In genomic region chr10:5946419-5946775, GRCh38 we compare ENCODE assay signal across 8 cellular contexts. TPM values are rescaled to one million over a fixed set of nuclear protein-coding genes. Genes with fewer than 3 reads are reported as not detected.
A peak's percentile ranks its signal among the peaks of the same experiment; 100 is the strongest.
DNase-seq lines count a peak whose midpoint lies in the region; ATAC-seq and TF ChIP-seq lines count a peak whose summit lies in the region.
"Not testable (repeated sequence)": the region's sequence is repeated elsewhere in the genome, so short reads cannot be mapped to it uniquely, and the experiment has no call there.

No MANE protein-coding gene starts in this region.

- H3K79me2 ChIP-seq in parathyroid adenoma: not testable (repeated sequence)

- not testable (repeated sequence) for H3K9me3 Mint-ChIP-seq in activated naive CD4-positive, alpha-beta T cell treated with anti-CD3 and anti-CD28 coated beads, Interleukin-2, amount 50 U/mL, for 24 hours

- intact Hi-C loops in IMR-90 (cut with micrococcal nuclease) (loop anchor here (2.0 kb wide), 1 partner anchor 30 kb away; the partner anchor contains the start of gene IL15RA), heart left ventricle (cut with DNase I) (loop anchor here in 9 of 10 donors (5.0 to 10.0 kb wide), 5 partner anchors 68 to 141 kb away; partner anchors contain the start of gene RBM17 (in 6 of the 9))
- intact Hi-C loops in lower lobe of right lung (cut with DNase I); vagina (cut with DNase I): not testable (repeated sequence)

- in situ Hi-C loops in IMR-90 (cut with MboI; ENCODE audit: low sequenced_read_pairs): not testable (repeated sequence)

- H3K9ac ChIP-seq in IMR-90 (ENCODE audit: low read depth, low read length): peak overlapping the region; percentile 74
- not testable (repeated sequence) for H3K9ac ChIP-seq in parathyroid adenoma; stomach smooth muscle (ENCODE audit: low read length in 2 of 2)

- H2BK15ac ChIP-seq in IMR-90 (ENCODE audit: low read depth, low read length): peak overlapping the region; percentile 99

- peak overlapping the region; percentile 100 for H2BK120ac ChIP-seq in IMR-90 (ENCODE audit: low read depth, low read length)

- peak overlapping the region; percentile 92 for H2AK9ac ChIP-seq in IMR-90 (replicated peaks; ENCODE audit: low read depth, low read length, poor library complexity)

- not testable (repeated sequence) for H3K9me3 ChIP-seq in IMR-90 (ENCODE audit: control insufficient read depth, insufficient read depth, low read length); heart left ventricle; lower lobe of right lung; parathyroid adenoma (ENCODE audit: control insufficient read depth, low read length); stomach smooth muscle (ENCODE audit: control insufficient read depth in 2 of 2, low read length in 2 of 2); vagina

- H3K23ac ChIP-seq in IMR-90 (ENCODE audit: low read depth, low read length): peak overlapping the region; percentile 98

- peak overlapping the region; percentile 99 for H2AK5ac ChIP-seq in IMR-90 (ENCODE audit: low read depth, low read length)

- not testable (repeated sequence) for H3K4me3 ChIP-seq in IMR-90 (ENCODE audit: insufficient read depth, low read depth, low read length); lower lobe of right lung; parathyroid adenoma (ENCODE audit: low read depth, low read length); stomach smooth muscle (ENCODE audit: low read length in 2 of 2); vagina
- peak overlapping the region; percentile 56 for H3K4me3 ChIP-seq in coronary artery
- H3K4me3 ChIP-seq in heart left ventricle: peak overlapping the region in 2 of 12 donors; percentile 44 to 45

- not testable (repeated sequence) for ATAC-seq in IMR-90 (ENCODE audit: low read depth); heart left ventricle; lower lobe of right lung

- peak overlapping the region; percentile 87; the same call in 1 of the 2 replicates for H3K56ac ChIP-seq in IMR-90 (ENCODE audit: extremely low read depth, insufficient read depth, low read length)

- not testable (repeated sequence) for H3K36me3 Mint-ChIP-seq in activated naive CD4-positive, alpha-beta T cell treated with anti-CD3 and anti-CD28 coated beads, Interleukin-2, amount 50 U/mL, for 24 hours

- peak overlapping the region; percentile 99 for H3K4ac ChIP-seq in IMR-90 (ENCODE audit: low read depth, low read length)

- H4K91ac ChIP-seq in IMR-90 (ENCODE audit: insufficient read depth, low read depth, low read length): peak overlapping the region; percentile 99

- peak overlapping the region; percentile 96 for H4K5ac ChIP-seq in IMR-90 (ENCODE audit: low read depth, low read length)

- H3K4me1 ChIP-seq in IMR-90 (ENCODE audit: control insufficient read depth, insufficient read depth, low read length): peaks cover 34% of the 10 kb centered on the region
- H3K4me1 ChIP-seq in heart left ventricle: peaks cover 6 to 79% (median 56%) of the 10 kb centered on the region in 12 donors
- H3K4me1 ChIP-seq in lower lobe of right lung: peaks cover 87% of the 10 kb centered on the region
- not testable (repeated sequence) for H3K4me1 ChIP-seq in parathyroid adenoma
- H3K4me1 ChIP-seq in stomach smooth muscle (ENCODE audit: control insufficient read depth, insufficient read depth, low read length): peaks cover 30% of the 10 kb centered on the region
- H3K4me1 ChIP-seq in vagina: peaks cover 56% of the 10 kb centered on the region

- not testable (repeated sequence) for H3K27me3 Mint-ChIP-seq in activated naive CD4-positive, alpha-beta T cell treated with anti-CD3 and anti-CD28 coated beads, Interleukin-2, amount 50 U/mL, for 24 hours

- H3K4me3 Mint-ChIP-seq in activated naive CD4-positive, alpha-beta T cell treated with anti-CD3 and anti-CD28 coated beads, Interleukin-2, amount 50 U/mL, for 24 hours: peak overlapping the region; percentile 65

- H3K4me2 ChIP-seq in IMR-90 (ENCODE audit: low read depth, low read length): peak overlapping the region; percentile 82
- H3K4me2 ChIP-seq in parathyroid adenoma (ENCODE audit: low read length): not testable (repeated sequence)

- TF ChIP-seq RAD21 in IMR-90 (IDR thresholded peaks at IDR 0.05; ENCODE audit: low read length): not testable (repeated sequence)

- dilution Hi-C loops in IMR-90 (cut with HindIII; ENCODE audit: low sequenced_read_pairs, unreplicated experiment): not testable (repeated sequence)

- DNase-seq in IMR-90; coronary artery (ENCODE audit: low spot score); vagina (ENCODE audit: extremely low spot score in 2 of 2): not testable (repeated sequence)
- DNase-seq in heart left ventricle: peak in 1 of 5 donors; percentile 6
- peak; percentile 34 for DNase-seq in lower lobe of right lung

- H4K8ac ChIP-seq in IMR-90 (ENCODE audit: low read depth in 2 of 2, low read length in 2 of 2): peak overlapping the region; percentile 90 to 99

- WGBS in IMR-90 (ENCODE audit: extremely low coverage in 2 of 2, insufficient read length in 1 of 2), 2 experiments: 84% methylated on average over 4 of the region's 10 CpGs; no CpG with 5 or more reads in 1 of the 2 experiments
- WGBS in heart left ventricle, 4 donors: 87 to 97% (median 94%) methylated on average over 10 of the region's 10 CpGs

- POLR2A ChIA-PET in IMR-90 (lab: Charles Lee; ENCODE audit: unreplicated experiment): interaction anchor here (0.9 kb wide), 1 partner anchor 14 kb away, joined by 18 read pairs; no protein-coding TSS in a partner anchor

- not testable (repeated sequence) for H3K4me1 Mint-ChIP-seq in activated naive CD4-positive, alpha-beta T cell treated with anti-CD3 and anti-CD28 coated beads, Interleukin-2, amount 50 U/mL, for 24 hours

- TF ChIP-seq CTCF in IMR-90 (conservative IDR thresholded peaks at IDR 0.05; ENCODE audit: low read depth, low read length); coronary artery (IDR thresholded peaks at IDR 0.05); heart left ventricle (IDR thresholded peaks at IDR 0.05); lower lobe of right lung (IDR thresholded peaks at IDR 0.05); parathyroid adenoma (IDR thresholded peaks at IDR 0.05); vagina (IDR thresholded peaks at IDR 0.05): not testable (repeated sequence)

- H2BK20ac ChIP-seq in IMR-90 (ENCODE audit: low read depth, low read length): peak overlapping the region; percentile 99

- H4K20me1 ChIP-seq in IMR-90 (ENCODE audit: insufficient read depth, low read length): not testable (repeated sequence)

- not testable (repeated sequence) for H3K36me3 ChIP-seq in IMR-90 (ENCODE audit: control insufficient read depth, insufficient read depth, low read length); heart left ventricle; lower lobe of right lung; parathyroid adenoma (ENCODE audit: control insufficient read depth, insufficient read depth, low read length); stomach smooth muscle (ENCODE audit: control insufficient read depth in 2 of 2, insufficient read depth in 2 of 2, low read length in 2 of 2); vagina

- H3K27ac Mint-ChIP-seq in activated naive CD4-positive, alpha-beta T cell treated with anti-CD3 and anti-CD28 coated beads, Interleukin-2, amount 50 U/mL, for 24 hours: not testable (repeated sequence)

- H3K27me3 ChIP-seq in IMR-90 (ENCODE audit: control insufficient read depth, insufficient read depth, low read length); heart left ventricle; lower lobe of right lung (ENCODE audit: low read depth); parathyroid adenoma (ENCODE audit: control insufficient read depth, insufficient read depth, low read length); stomach smooth muscle (ENCODE audit: control insufficient read depth in 1 of 2, insufficient read depth in 2 of 2, low read length in 2 of 2); vagina: not testable (repeated sequence)

- CTCF ChIA-PET in IMR-90 (lab: Yijun Ruan, JAX): interaction anchor here (0.6 kb wide), 1 partner anchor 143 kb away, joined by 5 read pairs; no protein-coding TSS in a partner anchor

- H2BK5ac ChIP-seq in IMR-90 (ENCODE audit: low read depth, low read length, poor library complexity, severe bottlenecking): peak overlapping the region; percentile 98

- H3K79me1 ChIP-seq in IMR-90 (ENCODE audit: low read depth in 1 of 2, low read length in 2 of 2): peaks cover 0 to 23% of the 10 kb centered on the region in 2 experiments; a peak in 3 of 4 replicates

- peak overlapping the region; percentile 98 for H3K18ac ChIP-seq in IMR-90 (ENCODE audit: low read depth, low read length)

- H3K9me1 ChIP-seq in IMR-90 (ENCODE audit: insufficient read depth, low read length): peaks cover 22% of the 10 kb centered on the region

- not testable (repeated sequence) for BruUV-seq in IMR-90 (replicated peaks; lab: Mats Ljungman, UMichigan)

- H3K14ac ChIP-seq in IMR-90 (replicated peaks; ENCODE audit: low read depth, low read length): peak overlapping the region; percentile 98

- peak overlapping the region; percentile 93 for H2AFZ ChIP-seq in IMR-90 (replicated peaks; ENCODE audit: low read length, poor library complexity)
- not testable (repeated sequence) for H2AFZ ChIP-seq in parathyroid adenoma

- not testable (repeated sequence) for TF ChIP-seq POLR2A in IMR-90 (IDR thresholded peaks at IDR 0.05; ENCODE audit: low read depth, low read length); heart left ventricle (IDR thresholded peaks at IDR 0.05); vagina (IDR thresholded peaks at IDR 0.05)

- H3K27ac ChIP-seq in IMR-90 (ENCODE audit: insufficient read depth, low read length) (peak overlapping the region; percentile 99), coronary artery (peak overlapping the region; percentile 91 to 92), heart left ventricle (peak overlapping the region in 11 of 12 donors; percentile 73 to 98 (median 89)), lower lobe of right lung (peak overlapping the region; percentile 78), parathyroid adenoma (peak overlapping the region; percentile 87), stomach smooth muscle (ENCODE audit: low read length) (peak overlapping the region; percentile 76), vagina (peak overlapping the region; percentile 83)

RNA-seq across cellular contexts. Expression of gene IL15RA, which starts 30.9 kb away (rescaled TPM):
- 1.4 and 2.0 TPM in 2 replicates for total RNA-seq in IMR-90 (2012; rRNA removed)
- polyA plus RNA-seq in IMR-90 (2012; rRNA removed): 6.4 and 7.6 TPM in 2 replicates
- 5.2 and 9.3 TPM in 2 replicates for polyA plus RNA-seq in IMR-90 (2012; cell fraction: cytosol; rRNA removed)
- 3.9 and 4.3 TPM in 2 replicates for polyA plus RNA-seq in IMR-90 (2012; cell fraction: nucleus; rRNA removed; ENCODE audit: low replicate concordance)
- total RNA-seq in heart left ventricle: 10 to 100 TPM in 4 of 9 donors, 1 to 10 TPM in 5; 2.2 to 41.1 (median 6.0) TPM
- polyA plus RNA-seq in heart left ventricle: 10 to 100 TPM in 1 of 2 donors, 1 to 10 TPM in 1; 6.6 to 13.4 TPM
- total RNA-seq in lower lobe of right lung: 28.5 TPM
- total RNA-seq in vagina: 41.0 TPM

RNA-seq across cellular contexts. Expression of gene FBH1, which starts 56.4 kb away (rescaled TPM):
- 60.8 and 72.2 TPM in 2 replicates for total RNA-seq in IMR-90 (2012; rRNA removed)
- 48.8 and 59.3 TPM in 2 replicates for polyA plus RNA-seq in IMR-90 (2012; rRNA removed)
- polyA plus RNA-seq in IMR-90 (2012; cell fraction: cytosol; rRNA removed): 34.7 and 41.0 TPM in 2 replicates
- 128 and 139 TPM in 2 replicates for polyA plus RNA-seq in IMR-90 (2012; cell fraction: nucleus; rRNA removed; ENCODE audit: low replicate concordance)
- 100 to 1,000 TPM in 2 of 9 donors, 10 to 100 TPM in 7; 57.4 to 111 (median 83.5) TPM for total RNA-seq in heart left ventricle
- polyA plus RNA-seq in heart left ventricle: 10 to 100 TPM; 59.1 to 84.4 TPM
- total RNA-seq in lower lobe of right lung: 64.7 TPM
- 108 TPM for total RNA-seq in vagina

RNA-seq across cellular contexts. Expression of gene ANKRD16, which starts 56.7 kb away (rescaled TPM):
- total RNA-seq in IMR-90 (2012; rRNA removed) (3.3 and 5.7 TPM in 2 replicates), heart left ventricle (1 to 10 TPM; 1.7 to 5.0 (median 2.9) TPM), lower lobe of right lung (5.6 TPM), vagina (17.7 TPM)
- polyA plus RNA-seq in IMR-90 (2012; rRNA removed) (5.1 and 6.3 TPM in 2 replicates), heart left ventricle (1 to 10 TPM; 2.0 to 2.7 TPM)
- polyA plus RNA-seq in IMR-90 (2012; cell fraction: cytosol; rRNA removed): 2.9 and 5.4 TPM in 2 replicates
- polyA plus RNA-seq in IMR-90 (2012; cell fraction: nucleus; rRNA removed; ENCODE audit: low replicate concordance): 11.0 and 15.6 TPM in 2 replicates
